ENCODE assay signal across 8 cellular contexts in the genomic region with DNA sequence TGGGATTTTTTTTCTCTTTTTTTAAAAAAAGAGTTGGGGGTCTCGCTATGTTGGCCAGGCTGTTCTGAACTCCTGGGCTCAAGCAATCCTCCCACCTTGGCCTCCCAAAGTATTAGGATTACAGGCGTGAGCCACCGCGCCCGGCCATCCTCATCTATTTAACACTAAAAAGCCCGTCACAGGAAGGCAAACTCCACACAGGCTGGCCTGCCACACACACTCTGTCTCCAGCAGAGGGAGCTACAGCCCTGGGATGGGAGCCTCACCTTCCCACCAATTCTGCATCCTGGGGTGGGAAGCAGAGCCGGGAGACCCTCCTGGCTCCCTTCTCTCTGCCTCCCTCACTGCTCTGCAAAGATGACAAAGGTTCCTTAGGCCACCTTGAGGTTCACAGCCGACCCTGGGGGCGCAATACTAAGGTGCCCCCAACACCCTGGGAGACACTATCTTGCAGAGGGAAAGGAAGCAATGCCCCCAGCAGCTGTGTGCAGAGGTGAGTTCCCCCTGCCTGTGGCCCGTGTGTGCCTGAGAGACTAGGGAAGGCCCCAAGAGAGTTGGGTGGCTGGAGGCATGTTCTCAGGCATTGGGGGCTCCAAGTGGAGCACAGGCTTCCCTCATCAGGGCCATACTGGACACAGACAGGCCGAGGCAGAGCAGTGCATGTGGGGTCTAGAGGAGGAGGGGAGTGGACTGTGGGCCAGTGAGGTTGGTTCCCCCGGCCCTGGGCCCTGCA.
DNase-seq lines count a peak whose midpoint lies in the region; ATAC-seq and TF ChIP-seq lines count a peak whose summit lies in the region.

No MANE protein-coding gene starts in this region.

- no peak for ATAC-seq in HG02840 (IDR thresholded peaks at IDR 0.05; ENCODE audit: low FRiP score, unreplicated experiment)
- no peak for ATAC-seq in GM21528 (IDR thresholded peaks at IDR 0.05; ENCODE audit: low FRiP score, unreplicated experiment)

- peak; percentile 63 for TF ChIP-seq CTCF in HL-60 (IDR thresholded peaks at IDR 0.05; ENCODE audit: insufficient read depth, low read length)
- TF ChIP-seq CTCF in foreskin fibroblast (IDR thresholded peaks at IDR 0.05; ENCODE audit: low read depth, low read length) = peak; percentile 76

- H3K27ac ChIP-seq in HL-60 (replicated peaks) = no peak overlapping the region

- H3K4me3 ChIP-seq in HL-60 (replicated peaks; ENCODE audit: insufficient read depth, low read length) (no peak overlapping the region), foreskin fibroblast (ENCODE audit: low read depth in 1 of 2, low read length in 2 of 2) (no peak overlapping the region)

- peak; percentile 54 for DNase-seq in DMS53 (lab: John Stamatoyannopoulos, UW)
- no peak for DNase-seq in DMS53 treated with DMSO at 0.1 percent for 48 hours (lab: John Stamatoyannopoulos, UW; ENCODE audit: unreplicated experiment)
- peak in 1 of 2 experiments; percentile 39 for DNase-seq in HL-60 (ENCODE audit: low read depth in 1 of 2, low spot score in 1 of 2)
- DNase-seq in UCSD-AML1 (lab: John Stamatoyannopoulos, UW; ENCODE audit: unreplicated experiment) = peak; percentile 26
- peak; percentile 17 to 69 for DNase-seq in foreskin fibroblast
- DNase-seq in retina = peak; percentile 48

- H3K27me3 ChIP-seq in HL-60 (ENCODE audit: insufficient read depth, poor library complexity, severe bottlenecking) = no peaks in the 10 kb centered on the region
